ENCODE assay signal across 2 cellular contexts in the genomic region with DNA sequence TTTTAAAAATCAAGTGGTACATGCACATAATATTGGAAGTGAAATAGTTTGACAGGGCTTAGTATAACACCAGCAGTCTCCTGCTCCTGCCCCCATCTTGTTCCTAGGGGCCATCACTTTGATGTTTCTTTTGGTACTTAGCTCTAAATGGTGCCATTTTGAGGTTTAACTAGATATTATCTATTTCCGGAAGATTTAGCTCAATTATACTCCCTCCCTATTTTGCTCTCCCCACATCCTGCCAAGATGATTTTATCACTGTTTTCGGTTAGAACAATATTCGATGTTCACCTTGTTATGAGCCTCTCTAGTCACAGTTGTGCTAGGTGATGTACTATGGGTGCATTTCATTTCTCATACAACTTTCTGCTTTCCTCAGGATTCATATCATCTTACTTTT.
TF ChIP-seq lines count a peak whose summit lies in the region.

No MANE protein-coding gene starts in this region.

TF ChIP-seq in liver, 16 proteins besides CTCF, POLR2A, EP300 and RAD21:
- TF ChIP-seq HNF4G (IDR thresholded peaks at IDR 0.05) (no peak), REST (IDR thresholded peaks at IDR 0.05) (no peak), ATF3 (IDR thresholded peaks at IDR 0.05) (no peak), YY1 (IDR thresholded peaks at IDR 0.05) (no peak), FOXA2 (IDR thresholded peaks at IDR 0.05) (no peak), HNF4A (conservative IDR thresholded peaks at IDR 0.05) (no peak), RXRA (IDR thresholded peaks at IDR 0.05) (no peak), GABPA (IDR thresholded peaks at IDR 0.05 in 1 of 2, conservative IDR thresholded peaks at IDR 0.05 in 1 of 2) (no peak), TAF1 (conservative IDR thresholded peaks at IDR 0.05) (no peak), FOXA1 (IDR thresholded peaks at IDR 0.05) (no peak), NR2F2 (IDR thresholded peaks at IDR 0.05) (no peak), EGR1 (IDR thresholded peaks at IDR 0.05; ENCODE audit: low read depth in 2 of 2) (no peak), MAX (IDR thresholded peaks at IDR 0.05) (no peak), SP1 (IDR thresholded peaks at IDR 0.05) (no peak), JUND (IDR thresholded peaks at IDR 0.05) (no peak), ZBTB33 (IDR thresholded peaks at IDR 0.05) (no peak)

TF ChIP-seq in HepG2, 621 proteins besides CTCF, POLR2A, EP300 and RAD21:
- no peak for TF ChIP-seq ZNF12 (CRISPR knock-in tag; IDR thresholded peaks at IDR 0.05)
- no peak for TF ChIP-seq ZNF652 (CRISPR knock-in tag; IDR thresholded peaks at IDR 0.05; ENCODE audit: borderline replicate concordance, low read depth)
- TF ChIP-seq FOXP1 (IDR thresholded peaks at IDR 0.05): no peak
- TF ChIP-seq FOXP1 (CRISPR knock-in tag; IDR thresholded peaks at IDR 0.05): no peak
- TF ChIP-seq TAF15 (IDR thresholded peaks at IDR 0.05; ENCODE audit: low read depth, low read length, poor library complexity, severe bottlenecking): no peak
- no peak for TF ChIP-seq ZNF569 (CRISPR knock-in tag; IDR thresholded peaks at IDR 0.05; ENCODE audit: borderline replicate concordance)
- TF ChIP-seq POLR2G (IDR thresholded peaks at IDR 0.05; ENCODE audit: low read depth, low read length): no peak
- TF ChIP-seq FLYWCH1 (CRISPR knock-in tag; IDR thresholded peaks at IDR 0.05): no peak
- TF ChIP-seq GATA4 (IDR thresholded peaks at IDR 0.05; ENCODE audit: borderline replicate concordance, low read depth): no peak
TF ChIP-seq in HepG2: peak in this region for 0.
